ENCODE assay signal across 8 cellular contexts in genomic region chr17:6443692-6444572, GRCh38. TPM values are rescaled to one million over a fixed set of nuclear protein-coding genes. Genes with fewer than 3 reads are reported as not detected.
DNase-seq lines count a peak whose midpoint lies in the region; ATAC-seq lines count a peak whose summit lies in the region.

TSS of gene PIMREG (plus strand) at chr17:6444455. CDS start at chr17:6445111, 656 bp downstream.

- no peaks in the 10 kb centered on the region for H3K9me3 ChIP-seq in CD4-positive, alpha-beta memory T cell (ENCODE audit: control insufficient read depth in 1 of 2, low read length in 2 of 2)
- no peaks in the 10 kb centered on the region for H3K9me3 ChIP-seq in mononuclear cell (ENCODE audit: low read depth, low read length)

- peaks cover 9 to 16% (median 12%) of the 10 kb centered on the region in 4 donors for H3K4me1 Mint-ChIP-seq in CD4-positive, alpha-beta memory T cell

- H3K36me3 Mint-ChIP-seq in CD4-positive, alpha-beta memory T cell = no peaks in the 10 kb centered on the region

- peak; percentile 88 for ATAC-seq in GM19463 (IDR thresholded peaks at IDR 0.05; ENCODE audit: unreplicated experiment)

- POLR2A ChIA-PET in CD4-positive, alpha-beta memory T cell (lab: Charles Lee; ENCODE audit: partially characterized antibody) = interaction anchor here (1.6 to 3.3 kb wide), 2 partner anchors 11 to 859 kb away, joined by 12 to 14 read pairs; partner anchors contain the start of gene NLRP1

- H3K27me3 Mint-ChIP-seq in CD4-positive, alpha-beta memory T cell = peaks cover 6 to 8% of the 10 kb centered on the region in 2 donors

- peak within 1 kb of the TSS; percentile 68 to 96 (median 87) for H3K27ac Mint-ChIP-seq in CD4-positive, alpha-beta memory T cell

- H3K4me3 Mint-ChIP-seq in CD4-positive, alpha-beta memory T cell = peak within 1 kb of the TSS; percentile 91 to 94 (median 92)

- H3K4me1 ChIP-seq in CD4-positive, alpha-beta memory T cell (ENCODE audit: insufficient read depth, low read length) = peaks cover 5% of the 10 kb centered on the region
- peaks cover 14% of the 10 kb centered on the region for H3K4me1 ChIP-seq in mononuclear cell (ENCODE audit: insufficient read depth, low read length)

- CTCF ChIA-PET in CD4-positive, alpha-beta memory T cell (lab: Charles Lee; ENCODE audit: partially characterized antibody) = interaction anchor here (1.7 to 2.8 kb wide), 3 partner anchors 8 to 29 kb away, joined by 3 to 8 read pairs (median 7); no protein-coding TSS in a partner anchor

- H3K4me3 ChIP-seq in CD4-positive, alpha-beta memory T cell (ENCODE audit: low read length in 2 of 2) = peak within 1 kb of the TSS; percentile 69 to 93
- peak within 1 kb of the TSS; percentile 50 for H3K4me3 ChIP-seq in mononuclear cell (ENCODE audit: low read length)

- no peaks in the 10 kb centered on the region for H3K36me3 ChIP-seq in CD4-positive, alpha-beta memory T cell (ENCODE audit: insufficient read depth, low read length)

- intact Hi-C loops in CD4-positive, alpha-beta memory T cell (cut with micrococcal nuclease) = loop anchor here (5.0 to 10.0 kb wide), 2 partner anchors 211 to 957 kb away; partner anchors contain the start of genes C17orf100, DERL2, MED31 and MIS12

- H3K9me3 Mint-ChIP-seq in CD4-positive, alpha-beta memory T cell = no peaks in the 10 kb centered on the region

- H3K27me3 ChIP-seq in CD4-positive, alpha-beta memory T cell (ENCODE audit: insufficient read depth, low read length) = no peaks in the 10 kb centered on the region
- H3K27me3 ChIP-seq in mononuclear cell (ENCODE audit: insufficient read depth, low read length) = peaks cover under 1% of the 10 kb centered on the region

- DNase-seq in CD4-positive, alpha-beta memory T cell = peak; percentile 82 to 91 (median 83)
- peak; percentile 78 for DNase-seq in HS-5 (ENCODE audit: low read depth)
- DNase-seq in NOMO-1 treated with DMSO at 0.1 percent for 48 hours (lab: John Stamatoyannopoulos, UW; ENCODE audit: unreplicated experiment) = peak; percentile 92
- DNase-seq in activated CD8-positive, alpha-beta memory T cell treated with anti-CD3 and anti-CD28 coated beads, Interleukin-2, amount 50 U/mL, for 48 hours = peak; percentile 96
- peak; percentile 99 for DNase-seq in epidermal melanocyte (ENCODE audit: insufficient read length, low spot score)
- DNase-seq in stimulated activated CD8-positive, alpha-beta memory T cell treated with anti-CD3 and anti-CD28 coated beads, Interleukin-2, amount 100 ng/mL, for 1 hour (ENCODE audit: low read depth in 2 of 2) = peak; percentile 80 to 87

- H3K27ac ChIP-seq in CD4-positive, alpha-beta memory T cell (ENCODE audit: low read depth, low read length) = peak within 1 kb of the TSS; percentile 17

RNA-seq across cellular contexts. Expression of gene PIMREG, which starts in this region (rescaled TPM):
- not detected for total RNA-seq in CD4-positive, alpha-beta memory T cell
- not detected for polyA plus RNA-seq in CD4-positive, alpha-beta memory T cell
- not detected for total RNA-seq in mononuclear cell

Comparison
In these comparisons a context has a peak if more than half of its experiments do, and no peak if none do; other contexts are left out.
1. Peak in every context shown above with its lines: DNase-seq, ATAC-seq, H3K4me3 ChIP-seq and H3K27ac ChIP-seq.
2. Peak in DNase-seq, H3K4me3 ChIP-seq and H3K27ac ChIP-seq in CD4-positive, alpha-beta memory T cell; RNA of the gene not detected or under 1 TPM.